In genomic region chr5:37370550-37370863, GRCh38 we compare ENCODE assay signal across 8 cellular contexts. TPM values are rescaled to one million over a fixed set of nuclear protein-coding genes. Genes with fewer than 3 reads are reported as not detected.
DNase-seq lines count a peak whose midpoint lies in the region; ATAC-seq and FAIRE-seq lines count a peak whose summit lies in the region.

No MANE protein-coding gene starts in this region.

- peak overlapping the region; percentile 89 for H3K27ac ChIP-seq in naive thymus-derived CD4-positive, alpha-beta T cell (ENCODE audit: low read depth, low read length)

- peak overlapping the region; percentile 97 for H3K4me3 Mint-ChIP-seq in central memory CD8-positive, alpha-beta T cell
- H3K4me3 Mint-ChIP-seq in naive thymus-derived CD4-positive, alpha-beta T cell: peak overlapping the region; percentile 92 to 99 (median 94)

- H3K4me1 ChIP-seq in naive thymus-derived CD4-positive, alpha-beta T cell (ENCODE audit: control insufficient read depth in 2 of 2, insufficient read depth in 2 of 2, low read length in 2 of 2): peaks cover 21 to 22% of the 10 kb centered on the region in 2 donors

- no peaks in the 10 kb centered on the region for H3K9me3 ChIP-seq in naive thymus-derived CD4-positive, alpha-beta T cell (ENCODE audit: control insufficient read depth in 2 of 3, low read length in 3 of 3)

- H3K4me3 ChIP-seq in naive thymus-derived CD4-positive, alpha-beta T cell (ENCODE audit: low read length): peak overlapping the region; percentile 95

- POLR2A ChIA-PET in naive thymus-derived CD4-positive, alpha-beta T cell (lab: Charles Lee): interaction anchor here (0.7 to 1.5 kb wide), 8 partner anchors 9 to 494 kb away, joined by 3 to 23 read pairs (median 4); partner anchors contain the start of genes NIPBL and WDR70

- H3K36me3 ChIP-seq in naive thymus-derived CD4-positive, alpha-beta T cell (ENCODE audit: control insufficient read depth in 2 of 3, insufficient read depth in 3 of 3, low read length in 3 of 3): no peaks in the 10 kb centered on the region

- no peak for FAIRE-seq in GM19239 (lab: Jason Lieb, UNC)

- peak overlapping the region; percentile 100 for H3K27ac Mint-ChIP-seq in central memory CD8-positive, alpha-beta T cell (ENCODE audit: low read depth)
- H3K27ac Mint-ChIP-seq in naive thymus-derived CD4-positive, alpha-beta T cell: peak overlapping the region; percentile 87 to 98 (median 96)

- H3K27me3 Mint-ChIP-seq in central memory CD8-positive, alpha-beta T cell: no peaks in the 10 kb centered on the region
- no peaks in the 10 kb centered on the region for H3K27me3 Mint-ChIP-seq in naive thymus-derived CD4-positive, alpha-beta T cell

- peaks cover 51% of the 10 kb centered on the region for H3K4me1 Mint-ChIP-seq in central memory CD8-positive, alpha-beta T cell
- peaks cover 31 to 53% (median 39%) of the 10 kb centered on the region in 7 donors for H3K4me1 Mint-ChIP-seq in naive thymus-derived CD4-positive, alpha-beta T cell

- peak; percentile 27 for DNase-seq in DMS53 (lab: John Stamatoyannopoulos, UW)
- no peak for DNase-seq in DMS53 treated with DMSO at 0.1 percent for 48 hours (lab: John Stamatoyannopoulos, UW; ENCODE audit: unreplicated experiment)
- DNase-seq in HuH-7 (ENCODE audit: low spot score): peak; percentile 61
- DNase-seq in central memory CD8-positive, alpha-beta T cell (ENCODE audit: low spot score in 2 of 2): no peak
- no peak for DNase-seq in naive thymus-derived CD4-positive, alpha-beta T cell
- no peak for DNase-seq in GM19239 (ENCODE audit: insufficient read length, low spot score)
- DNase-seq in EL: no peak
- DNase-seq in CD1c-positive myeloid dendritic cell (ENCODE audit: extremely low spot score): no peak

- CTCF ChIA-PET in naive thymus-derived CD4-positive, alpha-beta T cell (lab: Charles Lee): interaction anchor here (1.8 kb wide), 1 partner anchor 9 kb away, joined by 8 read pairs; the partner anchor contains the start of gene WDR70

- H3K36me3 Mint-ChIP-seq in central memory CD8-positive, alpha-beta T cell (ENCODE audit: insufficient read depth): peaks cover 17% of the 10 kb centered on the region
- peaks cover 0 to 3% (median 0%) of the 10 kb centered on the region in 5 donors for H3K36me3 Mint-ChIP-seq in naive thymus-derived CD4-positive, alpha-beta T cell

- ATAC-seq in central memory CD8-positive, alpha-beta T cell (replicated peaks; ENCODE audit: extremely low read depth, poor library complexity, severe bottlenecking): peak; percentile 24
- ATAC-seq in naive thymus-derived CD4-positive, alpha-beta T cell: no peak

- no peaks in the 10 kb centered on the region for H3K27me3 ChIP-seq in naive thymus-derived CD4-positive, alpha-beta T cell (ENCODE audit: control insufficient read depth in 2 of 2, insufficient read depth in 2 of 2, low read length in 2 of 2)

- H3K9me3 Mint-ChIP-seq in central memory CD8-positive, alpha-beta T cell: no peaks in the 10 kb centered on the region
- no peaks in the 10 kb centered on the region for H3K9me3 Mint-ChIP-seq in naive thymus-derived CD4-positive, alpha-beta T cell

- intact Hi-C loops in naive thymus-derived CD4-positive, alpha-beta T cell (cut with micrococcal nuclease): loop anchor here (5.0 to 10.0 kb wide), 3 partner anchors 156 to 1218 kb away; partner anchors contain the start of genes LMBRD2 (in 1 of the 2) and SKP2 (in 1 of the 2)

RNA-seq across cellular contexts. Expression of gene NUP155, which starts 0.4 kb away (rescaled TPM):
- total RNA-seq in naive thymus-derived CD4-positive, alpha-beta T cell: 10 to 100 TPM; 21.3 to 51.2 (median 26.4) TPM
- 10 to 100 TPM; 18.7 to 24.6 TPM for polyA plus RNA-seq in naive thymus-derived CD4-positive, alpha-beta T cell

RNA-seq across cellular contexts. Expression of gene WDR70, which starts 8.6 kb away (rescaled TPM):
- 10 to 100 TPM; 33.5 to 41.4 (median 39.7) TPM for total RNA-seq in naive thymus-derived CD4-positive, alpha-beta T cell
- polyA plus RNA-seq in naive thymus-derived CD4-positive, alpha-beta T cell: 10 to 100 TPM; 17.7 to 19.1 TPM

Comparison
In these comparisons a context has a peak if more than half of its experiments do, and no peak if none do; other contexts are left out.
1. DNase-seq: peak in DMS53 (single experiment) and HuH-7 (single experiment); none in DMS53 treated with DMSO at 0.1 percent for 48 hours (single experiment), central memory CD8-positive, alpha-beta T cell (0 of 2), naive thymus-derived CD4-positive, alpha-beta T cell (0 of 9), GM19239 (single experiment), EL (single experiment) and CD1c-positive myeloid dendritic cell (single experiment).